Comparison of ENCODE assay signal across 8 cellular contexts in genomic region chr2:96760036-96760985, GRCh38. TPM values are rescaled to one million over a fixed set of nuclear protein-coding genes. Genes with fewer than 3 reads are reported as not detected.
DNase-seq lines count a peak whose midpoint lies in the region; ATAC-seq and TF ChIP-seq lines count a peak whose summit lies in the region.

Gene CNNM4 (plus strand): TSS chr2:96760902. CDS start chr2:96761000, 98 bp downstream.

- no peak for TF ChIP-seq CTCF in liver (IDR thresholded peaks at IDR 0.05; ENCODE audit: low read depth, low read length, missing input control)

- peaks cover 5% of the 10 kb centered on the region for H3K36me3 Mint-ChIP-seq in dendritic cell treated with granulocyte-macrophage colony-stimulating factor and Interleukin-4, amounts not matched to agents 40 ng/mL and 50 ng/mL, for 4 days (ENCODE audit: low read depth)

- peak within 1 kb of the TSS; percentile 82 to 86 for H3K9ac ChIP-seq in liver (ENCODE audit: low read depth in 1 of 2, low read length in 2 of 2)

- peak within 1 kb of the TSS; percentile 61 to 93 (median 88) for H3K4me3 ChIP-seq in liver (ENCODE audit: low read depth in 1 of 3, low read length in 3 of 3)

- H3K9me3 Mint-ChIP-seq in dendritic cell treated with granulocyte-macrophage colony-stimulating factor and Interleukin-4, amounts not matched to agents 40 ng/mL and 50 ng/mL, for 4 days = no peaks in the 10 kb centered on the region

- no peaks in the 10 kb centered on the region for H3K36me3 ChIP-seq in liver (ENCODE audit: control insufficient read depth in 4 of 4, insufficient read depth in 3 of 4, low read depth in 1 of 4, low read length in 3 of 4)

- intact Hi-C loops in dendritic cell treated with granulocyte-macrophage colony-stimulating factor and Interleukin-4, amounts not matched to agents 40 ng/mL and 50 ng/mL, for 4 days (cut with micrococcal nuclease) = loop anchor here (1.0 to 5.0 kb wide), 4 partner anchors 20 to 223 kb away; partner anchors contain the start of genes ARID5A, CNNM3, KANSL3 and LMAN2L

- peaks cover 2% of the 10 kb centered on the region for H3K27me3 Mint-ChIP-seq in dendritic cell treated with granulocyte-macrophage colony-stimulating factor and Interleukin-4, amounts not matched to agents 40 ng/mL and 50 ng/mL, for 4 days

- ATAC-seq in GM19372 (IDR thresholded peaks at IDR 0.05; ENCODE audit: low read depth, unreplicated experiment) (peak; percentile 79), HG03521 (IDR thresholded peaks at IDR 0.05; ENCODE audit: unreplicated experiment) (peak; percentile 74)

- peak within 1 kb of the TSS; percentile 87 for H3K4me3 Mint-ChIP-seq in dendritic cell treated with granulocyte-macrophage colony-stimulating factor and Interleukin-4, amounts not matched to agents 40 ng/mL and 50 ng/mL, for 4 days

- peaks cover 61% of the 10 kb centered on the region for H3K4me1 Mint-ChIP-seq in dendritic cell treated with granulocyte-macrophage colony-stimulating factor and Interleukin-4, amounts not matched to agents 40 ng/mL and 50 ng/mL, for 4 days (ENCODE audit: low read depth)

- peak within 1 kb of the TSS; percentile 56 to 74 for H3K27ac ChIP-seq in liver (ENCODE audit: low read depth in 1 of 2, low read length in 2 of 2)

- H3K27ac Mint-ChIP-seq in dendritic cell treated with granulocyte-macrophage colony-stimulating factor and Interleukin-4, amounts not matched to agents 40 ng/mL and 50 ng/mL, for 4 days = peak within 1 kb of the TSS; percentile 84

- WGBS in liver = 6% methylated on average over 62 of the region's 62 CpGs

- DNase-seq in C1 segment of cervical spinal cord (lab: John Stamatoyannopoulos, UW) = peak; percentile 15 to 97 (median 88)
- DNase-seq in NCI-H69 (lab: John Stamatoyannopoulos, UW) = peak; percentile 95
- peak; percentile 89 for DNase-seq in activated CD4-positive, alpha-beta T cell treated with anti-CD3 and anti-CD28 coated beads, Interleukin-2, amount 50 U/mL, for 1 hour
- DNase-seq in stimulated activated CD4-positive, alpha-beta T cell treated with anti-CD3 and anti-CD28 coated beads, Interleukin-4, amount 100 ng/mL, for 1 hour = peak; percentile 91

- no peaks in the 10 kb centered on the region for H3K27me3 ChIP-seq in liver (ENCODE audit: control insufficient read depth in 4 of 4, insufficient read depth in 4 of 4, low read length in 3 of 4)

- peaks cover 18 to 45% (median 37%) of the 10 kb centered on the region in 4 donors for H3K4me1 ChIP-seq in liver (ENCODE audit: control insufficient read depth in 4 of 4, insufficient read depth in 4 of 4, low read length in 3 of 4)

- peak; percentile 42 to 45 for TF ChIP-seq RAD21 in liver (IDR thresholded peaks at IDR 0.05)

- H3K9me3 ChIP-seq in liver (ENCODE audit: control insufficient read depth in 4 of 4, low read length in 3 of 4) = no peaks in the 10 kb centered on the region

TF ChIP-seq in liver, 16 proteins besides CTCF, POLR2A, EP300 and RAD21:
- TF ChIP-seq FOXA1 (IDR thresholded peaks at IDR 0.05) (peak; percentile 5), YY1 (IDR thresholded peaks at IDR 0.05) (peak; percentile 30), HNF4G (IDR thresholded peaks at IDR 0.05) (no peak), GABPA (IDR thresholded peaks at IDR 0.05 in 1 of 2, conservative IDR thresholded peaks at IDR 0.05 in 1 of 2) (no peak), RXRA (IDR thresholded peaks at IDR 0.05) (no peak), SP1 (IDR thresholded peaks at IDR 0.05) (peak; percentile 59), EGR1 (IDR thresholded peaks at IDR 0.05; ENCODE audit: low read depth in 2 of 2) (peak in 1 of 2 donors; percentile 68), JUND (IDR thresholded peaks at IDR 0.05) (no peak)

RNA-seq across cellular contexts. Expression of gene CNNM4, which starts in this region (rescaled TPM):
- total RNA-seq in liver = 1 to 10 TPM; 1.9 to 2.2 TPM
- polyA plus RNA-seq in liver = 1 to 10 TPM in 1 of 2 donors, under 1 TPM in 1; 0.82 to 2.3 TPM

Comparison
In these comparisons a context has a peak if more than half of its experiments do, and no peak if none do; other contexts are left out.
1. Peak in every context shown above with its lines: DNase-seq, ATAC-seq, H3K4me3 ChIP-seq and H3K27ac ChIP-seq.